ENCODE assay signal across 1 cellular context in the genomic region with DNA sequence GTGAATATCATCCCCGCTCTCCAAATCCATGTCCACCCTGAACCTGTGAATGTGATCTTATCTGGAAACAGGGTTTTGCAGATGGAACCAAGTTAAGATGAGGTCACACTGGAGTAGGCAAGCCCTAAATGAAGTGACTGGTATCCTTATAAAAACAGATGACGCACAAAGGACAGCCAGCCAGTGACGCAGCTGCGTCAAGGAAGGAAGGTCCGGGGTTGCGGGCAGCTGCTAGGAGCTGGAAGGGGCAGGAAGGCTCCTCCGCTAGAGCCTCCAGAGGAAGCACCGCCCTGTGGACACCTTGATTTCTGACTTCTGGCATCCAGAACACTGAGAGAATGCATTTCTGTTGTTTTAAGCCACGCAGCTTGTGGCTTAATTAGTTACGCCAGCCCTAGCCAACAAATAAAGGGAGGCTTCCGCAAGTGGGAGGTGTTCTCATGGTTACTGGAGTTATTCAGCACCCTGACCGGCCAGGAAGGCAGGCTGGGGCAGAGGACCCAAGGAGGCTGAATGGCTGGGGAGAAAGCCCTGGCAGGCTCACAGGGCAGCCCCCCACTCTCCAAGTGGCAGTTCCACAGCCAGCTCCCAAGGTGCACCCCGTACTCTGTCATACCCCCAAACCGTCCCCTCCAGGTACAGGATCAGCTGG.
TF ChIP-seq lines count a peak whose summit lies in the region.

No MANE protein-coding gene starts in this region.

TF ChIP-seq in HEK293, 187 proteins besides CTCF, POLR2A, EP300 and RAD21 (continued from another document and continues in another):
- TF ChIP-seq, protein P1, sequence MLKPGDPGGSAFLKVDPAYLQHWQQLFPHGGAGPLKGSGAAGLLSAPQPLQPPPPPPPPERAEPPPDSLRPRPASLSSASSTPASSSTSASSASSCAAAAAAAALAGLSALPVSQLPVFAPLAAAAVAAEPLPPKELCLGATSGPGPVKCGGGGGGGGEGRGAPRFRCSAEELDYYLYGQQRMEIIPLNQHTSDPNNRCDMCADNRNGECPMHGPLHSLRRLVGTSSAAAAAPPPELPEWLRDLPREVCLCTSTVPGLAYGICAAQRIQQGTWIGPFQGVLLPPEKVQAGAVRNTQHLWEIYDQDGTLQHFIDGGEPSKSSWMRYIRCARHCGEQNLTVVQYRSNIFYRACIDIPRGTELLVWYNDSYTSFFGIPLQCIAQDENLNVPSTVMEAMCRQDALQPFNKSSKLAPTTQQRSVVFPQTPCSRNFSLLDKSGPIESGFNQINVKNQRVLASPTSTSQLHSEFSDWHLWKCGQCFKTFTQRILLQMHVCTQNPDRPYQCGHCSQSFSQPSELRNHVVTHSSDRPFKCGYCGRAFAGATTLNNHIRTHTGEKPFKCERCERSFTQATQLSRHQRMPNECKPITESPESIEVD (tag by site-specific recombination; IDR thresholded peaks at IDR 0.05) = no peak
- TF ChIP-seq OSR2 (tag by site-specific recombination; IDR thresholded peaks at IDR 0.05) (peak; percentile 92), ZFHX2 (tag by site-specific recombination; conservative IDR thresholded peaks at IDR 0.05) (peak; percentile 70), SP2 (tag by site-specific recombination; IDR thresholded peaks at IDR 0.05) (peak; percentile 50), ZNF121 (tag by site-specific recombination; IDR thresholded peaks at IDR 0.05) (no peak), ZNF558 (tag by site-specific recombination; IDR thresholded peaks at IDR 0.05) (peak; percentile 28; the same call in 1 of the 2 replicates), ZNF600 (tag by site-specific recombination; IDR thresholded peaks at IDR 0.05) (peak; percentile 90), ZXDB (tag by site-specific recombination; IDR thresholded peaks at IDR 0.05) (peak; percentile 63), GLIS1 (tag by site-specific recombination; IDR thresholded peaks at IDR 0.05) (peak; percentile 55; the same call in 1 of the 2 replicates), IKZF3 (tag by site-specific recombination; IDR thresholded peaks at IDR 0.05) (peak; percentile 64; the same call in 1 of the 2 replicates), ZBTB7A (tag by site-specific recombination; IDR thresholded peaks at IDR 0.05; ENCODE audit: low read depth) (no peak), ZNF843 (tag by site-specific recombination; IDR thresholded peaks at IDR 0.05) (peak; percentile 66), EGR2 (tag by site-specific recombination; IDR thresholded peaks at IDR 0.05; ENCODE audit: low read depth) (peak; percentile 52; the same call in 1 of the 2 replicates), ZNF791 (tag by site-specific recombination; IDR thresholded peaks at IDR 0.05) (no peak), ZNF366 (tag by site-specific recombination; conservative IDR thresholded peaks at IDR 0.05) (peak; percentile 65), BCL11A (tag by site-specific recombination; IDR thresholded peaks at IDR 0.05; ENCODE audit: low read depth) (peak; percentile 78), ZNF2 (tag by site-specific recombination; IDR thresholded peaks at IDR 0.05) (peak; percentile 50; the same call in 1 of the 2 replicates), KLF1 (tag by site-specific recombination; IDR thresholded peaks at IDR 0.05) (peak; percentile 43; the same call in 1 of the 2 replicates), ZNF292 (tag by site-specific recombination; IDR thresholded peaks at IDR 0.05; ENCODE audit: borderline replicate concordance, low read depth) (no peak), ZEB2 (tag by site-specific recombination; IDR thresholded peaks at IDR 0.05) (peak; percentile 72), ZFP3 (tag by site-specific recombination; IDR thresholded peaks at IDR 0.05; ENCODE audit: low read depth) (peak; percentile 73; the same call in 1 of the 2 replicates), MEIS1 (CRISPR knock-in tag; IDR thresholded peaks at IDR 0.05; ENCODE audit: borderline replicate concordance) (no peak), WT1 (tag by site-specific recombination; IDR thresholded peaks at IDR 0.05) (peak; percentile 89), ZNF629 (tag by site-specific recombination; IDR thresholded peaks at IDR 0.05) (peak; percentile 99), ZNF837 (tag by site-specific recombination; IDR thresholded peaks at IDR 0.05) (no peak), SP7 (tag by site-specific recombination; IDR thresholded peaks at IDR 0.05) (peak; percentile 83), ZNF416 (tag by site-specific recombination; IDR thresholded peaks at IDR 0.05) (no peak), ZNF221 (tag by site-specific recombination; IDR thresholded peaks at IDR 0.05; ENCODE audit: borderline replicate concordance) (no peak), ZFP69B (tag by site-specific recombination; IDR thresholded peaks at IDR 0.05) (0 out of 2 replicates have a peak, but pooled peaks have one; percentile 28), ZNF19 (tag by site-specific recombination; IDR thresholded peaks at IDR 0.05; ENCODE audit: low read depth) (no peak), ZBTB20 (tag by site-specific recombination; IDR thresholded peaks at IDR 0.05) (peak; percentile 74), ZNF677 (tag by site-specific recombination; IDR thresholded peaks at IDR 0.05) (no peak), ZBTB21 (tag by site-specific recombination; IDR thresholded peaks at IDR 0.05) (peak; percentile 94), ZNF768 (tag by site-specific recombination; IDR thresholded peaks at IDR 0.05) (no peak)
- TF ChIP-seq, protein P2, sequence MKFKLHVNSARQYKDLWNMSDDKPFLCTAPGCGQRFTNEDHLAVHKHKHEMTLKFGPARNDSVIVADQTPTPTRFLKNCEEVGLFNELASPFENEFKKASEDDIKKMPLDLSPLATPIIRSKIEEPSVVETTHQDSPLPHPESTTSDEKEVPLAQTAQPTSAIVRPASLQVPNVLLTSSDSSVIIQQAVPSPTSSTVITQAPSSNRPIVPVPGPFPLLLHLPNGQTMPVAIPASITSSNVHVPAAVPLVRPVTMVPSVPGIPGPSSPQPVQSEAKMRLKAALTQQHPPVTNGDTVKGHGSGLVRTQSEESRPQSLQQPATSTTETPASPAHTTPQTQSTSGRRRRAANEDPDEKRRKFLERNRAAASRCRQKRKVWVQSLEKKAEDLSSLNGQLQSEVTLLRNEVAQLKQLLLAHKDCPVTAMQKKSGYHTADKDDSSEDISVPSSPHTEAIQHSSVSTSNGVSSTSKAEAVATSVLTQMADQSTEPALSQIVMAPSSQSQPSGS (tag by site-specific recombination; IDR thresholded peaks at IDR 0.05; ENCODE audit: low read depth) = peak; percentile 93
- TF ChIP-seq, protein P3, sequence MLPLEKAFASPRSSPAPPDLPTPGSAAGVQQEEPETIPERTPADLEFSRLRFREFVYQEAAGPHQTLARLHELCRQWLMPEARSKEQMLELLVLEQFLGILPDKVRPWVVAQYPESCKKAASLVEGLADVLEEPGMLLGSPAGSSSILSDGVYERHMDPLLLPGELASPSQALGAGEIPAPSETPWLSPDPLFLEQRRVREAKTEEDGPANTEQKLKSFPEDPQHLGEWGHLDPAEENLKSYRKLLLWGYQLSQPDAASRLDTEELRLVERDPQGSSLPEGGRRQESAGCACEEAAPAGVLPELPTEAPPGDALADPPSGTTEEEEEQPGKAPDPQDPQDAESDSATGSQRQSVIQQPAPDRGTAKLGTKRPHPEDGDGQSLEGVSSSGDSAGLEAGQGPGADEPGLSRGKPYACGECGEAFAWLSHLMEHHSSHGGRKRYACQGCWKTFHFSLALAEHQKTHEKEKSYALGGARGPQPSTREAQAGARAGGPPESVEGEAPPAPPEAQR (tag by site-specific recombination; IDR thresholded peaks at IDR 0.05) = no peak
- TF ChIP-seq, protein P4, sequence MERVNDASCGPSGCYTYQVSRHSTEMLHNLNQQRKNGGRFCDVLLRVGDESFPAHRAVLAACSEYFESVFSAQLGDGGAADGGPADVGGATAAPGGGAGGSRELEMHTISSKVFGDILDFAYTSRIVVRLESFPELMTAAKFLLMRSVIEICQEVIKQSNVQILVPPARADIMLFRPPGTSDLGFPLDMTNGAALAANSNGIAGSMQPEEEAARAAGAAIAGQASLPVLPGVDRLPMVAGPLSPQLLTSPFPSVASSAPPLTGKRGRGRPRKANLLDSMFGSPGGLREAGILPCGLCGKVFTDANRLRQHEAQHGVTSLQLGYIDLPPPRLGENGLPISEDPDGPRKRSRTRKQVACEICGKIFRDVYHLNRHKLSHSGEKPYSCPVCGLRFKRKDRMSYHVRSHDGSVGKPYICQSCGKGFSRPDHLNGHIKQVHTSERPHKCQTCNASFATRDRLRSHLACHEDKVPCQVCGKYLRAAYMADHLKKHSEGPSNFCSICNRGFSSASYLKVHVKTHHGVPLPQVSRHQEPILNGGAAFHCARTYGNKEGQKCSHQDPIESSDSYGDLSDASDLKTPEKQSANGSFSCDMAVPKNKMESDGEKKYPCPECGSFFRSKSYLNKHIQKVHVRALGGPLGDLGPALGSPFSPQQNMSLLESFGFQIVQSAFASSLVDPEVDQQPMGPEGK (tag by site-specific recombination; IDR thresholded peaks at IDR 0.05) = 0 out of 2 replicates have a peak, but pooled peaks have one; percentile 27
- TF ChIP-seq, protein P5, sequence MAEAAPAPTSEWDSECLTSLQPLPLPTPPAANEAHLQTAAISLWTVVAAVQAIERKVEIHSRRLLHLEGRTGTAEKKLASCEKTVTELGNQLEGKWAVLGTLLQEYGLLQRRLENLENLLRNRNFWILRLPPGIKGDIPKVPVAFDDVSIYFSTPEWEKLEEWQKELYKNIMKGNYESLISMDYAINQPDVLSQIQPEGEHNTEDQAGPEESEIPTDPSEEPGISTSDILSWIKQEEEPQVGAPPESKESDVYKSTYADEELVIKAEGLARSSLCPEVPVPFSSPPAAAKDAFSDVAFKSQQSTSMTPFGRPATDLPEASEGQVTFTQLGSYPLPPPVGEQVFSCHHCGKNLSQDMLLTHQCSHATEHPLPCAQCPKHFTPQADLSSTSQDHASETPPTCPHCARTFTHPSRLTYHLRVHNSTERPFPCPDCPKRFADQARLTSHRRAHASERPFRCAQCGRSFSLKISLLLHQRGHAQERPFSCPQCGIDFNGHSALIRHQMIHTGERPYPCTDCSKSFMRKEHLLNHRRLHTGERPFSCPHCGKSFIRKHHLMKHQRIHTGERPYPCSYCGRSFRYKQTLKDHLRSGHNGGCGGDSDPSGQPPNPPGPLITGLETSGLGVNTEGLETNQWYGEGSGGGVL (tag by site-specific recombination; IDR thresholded peaks at IDR 0.05) = no peak
- TF ChIP-seq, protein P6, sequence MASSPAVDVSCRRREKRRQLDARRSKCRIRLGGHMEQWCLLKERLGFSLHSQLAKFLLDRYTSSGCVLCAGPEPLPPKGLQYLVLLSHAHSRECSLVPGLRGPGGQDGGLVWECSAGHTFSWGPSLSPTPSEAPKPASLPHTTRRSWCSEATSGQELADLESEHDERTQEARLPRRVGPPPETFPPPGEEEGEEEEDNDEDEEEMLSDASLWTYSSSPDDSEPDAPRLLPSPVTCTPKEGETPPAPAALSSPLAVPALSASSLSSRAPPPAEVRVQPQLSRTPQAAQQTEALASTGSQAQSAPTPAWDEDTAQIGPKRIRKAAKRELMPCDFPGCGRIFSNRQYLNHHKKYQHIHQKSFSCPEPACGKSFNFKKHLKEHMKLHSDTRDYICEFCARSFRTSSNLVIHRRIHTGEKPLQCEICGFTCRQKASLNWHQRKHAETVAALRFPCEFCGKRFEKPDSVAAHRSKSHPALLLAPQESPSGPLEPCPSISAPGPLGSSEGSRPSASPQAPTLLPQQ (tag by site-specific recombination; IDR thresholded peaks at IDR 0.05) = peak; percentile 20; the same call in 1 of the 2 replicates
- TF ChIP-seq, protein P7, sequence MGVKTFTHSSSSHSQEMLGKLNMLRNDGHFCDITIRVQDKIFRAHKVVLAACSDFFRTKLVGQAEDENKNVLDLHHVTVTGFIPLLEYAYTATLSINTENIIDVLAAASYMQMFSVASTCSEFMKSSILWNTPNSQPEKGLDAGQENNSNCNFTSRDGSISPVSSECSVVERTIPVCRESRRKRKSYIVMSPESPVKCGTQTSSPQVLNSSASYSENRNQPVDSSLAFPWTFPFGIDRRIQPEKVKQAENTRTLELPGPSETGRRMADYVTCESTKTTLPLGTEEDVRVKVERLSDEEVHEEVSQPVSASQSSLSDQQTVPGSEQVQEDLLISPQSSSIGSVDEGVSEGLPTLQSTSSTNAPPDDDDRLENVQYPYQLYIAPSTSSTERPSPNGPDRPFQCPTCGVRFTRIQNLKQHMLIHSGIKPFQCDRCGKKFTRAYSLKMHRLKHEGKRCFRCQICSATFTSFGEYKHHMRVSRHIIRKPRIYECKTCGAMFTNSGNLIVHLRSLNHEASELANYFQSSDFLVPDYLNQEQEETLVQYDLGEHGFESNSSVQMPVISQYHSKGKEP (tag by site-specific recombination; IDR thresholded peaks at IDR 0.05) = peak; percentile 54; the same call in 1 of the 2 replicates
- TF ChIP-seq, protein P8, sequence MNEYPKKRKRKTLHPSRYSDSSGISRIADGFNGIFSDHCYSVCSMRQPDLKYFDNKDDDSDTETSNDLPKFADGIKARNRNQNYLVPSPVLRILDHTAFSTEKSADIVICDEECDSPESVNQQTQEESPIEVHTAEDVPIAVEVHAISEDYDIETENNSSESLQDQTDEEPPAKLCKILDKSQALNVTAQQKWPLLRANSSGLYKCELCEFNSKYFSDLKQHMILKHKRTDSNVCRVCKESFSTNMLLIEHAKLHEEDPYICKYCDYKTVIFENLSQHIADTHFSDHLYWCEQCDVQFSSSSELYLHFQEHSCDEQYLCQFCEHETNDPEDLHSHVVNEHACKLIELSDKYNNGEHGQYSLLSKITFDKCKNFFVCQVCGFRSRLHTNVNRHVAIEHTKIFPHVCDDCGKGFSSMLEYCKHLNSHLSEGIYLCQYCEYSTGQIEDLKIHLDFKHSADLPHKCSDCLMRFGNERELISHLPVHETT (tag by site-specific recombination; IDR thresholded peaks at IDR 0.05) = peak; percentile 73; the same call in 1 of the 2 replicates
- TF ChIP-seq, protein P9, sequence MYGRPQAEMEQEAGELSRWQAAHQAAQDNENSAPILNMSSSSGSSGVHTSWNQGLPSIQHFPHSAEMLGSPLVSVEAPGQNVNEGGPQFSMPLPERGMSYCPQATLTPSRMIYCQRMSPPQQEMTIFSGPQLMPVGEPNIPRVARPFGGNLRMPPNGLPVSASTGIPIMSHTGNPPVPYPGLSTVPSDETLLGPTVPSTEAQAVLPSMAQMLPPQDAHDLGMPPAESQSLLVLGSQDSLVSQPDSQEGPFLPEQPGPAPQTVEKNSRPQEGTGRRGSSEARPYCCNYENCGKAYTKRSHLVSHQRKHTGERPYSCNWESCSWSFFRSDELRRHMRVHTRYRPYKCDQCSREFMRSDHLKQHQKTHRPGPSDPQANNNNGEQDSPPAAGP (tag by site-specific recombination; IDR thresholded peaks at IDR 0.05) = peak; percentile 97
